Comparison of ENCODE assay signal across 35 cellular contexts in the genomic region with DNA sequence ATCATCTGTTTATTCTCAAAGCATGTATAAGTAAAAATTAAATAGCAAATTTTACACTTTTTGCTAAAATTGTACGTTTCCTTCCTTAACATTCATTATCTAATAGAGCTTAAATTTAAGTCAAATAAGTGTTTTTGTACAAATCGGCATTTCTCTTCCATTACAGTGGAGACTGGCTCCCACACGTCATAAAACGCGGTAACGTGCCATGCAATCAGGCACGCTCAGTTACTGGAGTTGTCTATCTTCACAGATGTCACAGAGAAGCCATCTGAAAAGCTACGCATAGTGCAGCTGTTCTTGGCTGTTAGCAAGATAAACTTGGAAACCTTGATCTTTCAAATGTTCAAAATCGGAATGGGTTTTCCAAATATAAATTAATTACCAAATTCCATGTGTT.
"Had no signal": no experiment of that assay in that cellular context is flagged by ENCODE, and none has a peak within 500 bp of the region (broad histone marks: within the 10 kb centered on the region; RNA-seq: fewer than 3 reads in every experiment).

No MANE protein-coding gene starts in this region.

- H3K36me3 ChIP-seq: brain microvascular endothelial cell had no signal

- H3K4me3 Mint-ChIP-seq: activated B cell treated with CpG ODN at 0.5 μM for 24 hours; activated CD4-positive, alpha-beta memory T cell treated with anti-CD3 and anti-CD28 coated beads, Interleukin-2, amount 10 ng/mL, durations not matched to agents 7 days and 5 days; activated CD8-positive, alpha-beta memory T cell treated with anti-CD3 and anti-CD28 coated beads, Interleukin-2, amount 10 ng/mL, durations not matched to agents 7 days and 5 days; activated naive CD4-positive, alpha-beta T cell treated with anti-CD3 and anti-CD28 coated beads, Interleukin-2, amount 10 ng/mL, durations not matched to agents 7 days and 5 days; activated naive CD8-positive, alpha-beta T cell; activated naive CD8-positive, alpha-beta T cell treated with anti-CD3 and anti-CD28 coated beads, Interleukin-2, amount 50 U/mL, for 24 hours had no signal

- H3K27ac Mint-ChIP-seq: activated B cell treated with CpG ODN at 0.5 μM for 24 hours; activated CD4-positive, alpha-beta memory T cell treated with anti-CD3 and anti-CD28 coated beads, Interleukin-2, amount 10 ng/mL, durations not matched to agents 7 days and 5 days; activated CD8-positive, alpha-beta memory T cell treated with anti-CD3 and anti-CD28 coated beads, Interleukin-2, amount 10 ng/mL, durations not matched to agents 7 days and 5 days; activated naive CD4-positive, alpha-beta T cell treated with anti-CD3 and anti-CD28 coated beads, Interleukin-2, amount 10 ng/mL, durations not matched to agents 7 days and 5 days; activated naive CD8-positive, alpha-beta T cell; activated naive CD8-positive, alpha-beta T cell treated with anti-CD3 and anti-CD28 coated beads, Interleukin-2, amount 50 U/mL, for 24 hours had no signal

- DNase-seq: activated B cell treated with CpG ODN at 0.5 μM for 24 hours; activated CD4-positive, alpha-beta memory T cell treated with anti-CD3 and anti-CD28 coated beads, Interleukin-2, amount 10 ng/mL, durations not matched to agents 7 days and 5 days; activated CD4-positive, alpha-beta T cell treated with anti-CD3 and anti-CD28 coated beads for 4 hours; activated CD4-positive, CD25-positive, alpha-beta regulatory T cell treated with anti-CD3 and anti-CD28 coated beads, Interleukin-2, amount 50 U/mL, for 72 hours; activated CD8-positive, alpha-beta memory T cell treated with anti-CD3 and anti-CD28 coated beads for 24 hours; activated CD8-positive, alpha-beta memory T cell treated with anti-CD3 and anti-CD28 coated beads, Interleukin-2, amount 10 ng/mL, durations not matched to agents 7 days and 5 days; activated CD8-positive, alpha-beta memory T cell treated with anti-CD3 and anti-CD28 coated beads, Interleukin-2, amount 50 U/mL, for 48 hours; activated effector memory CD4-positive, alpha-beta T cell treated with Interleukin-2 at 50 U/mL for 16 hours; activated naive CD4-positive, alpha-beta T cell treated with anti-CD3 and anti-CD28 coated beads, Interleukin-2, amount 10 ng/mL, durations not matched to agents 7 days and 5 days; activated naive CD8-positive, alpha-beta T cell treated with anti-CD3 and anti-CD28 coated beads, Interleukin-2, amount 50 U/mL, for 24 hours; activated T-cell treated with anti-CD3 and anti-CD28 coated beads, Interleukin-2, amount 50 U/mL, for 48 hours; amniotic stem cell; aorta; brain microvascular endothelial cell; central memory CD4-positive, alpha-beta T cell; Karpas-422; KBM-7; NCI-H1105 treated with DMSO at 0.1 percent for 48 hours; NCI-H1436; NCI-H1694; NCI-H1930; NCI-H2081 treated with DMSO at 0.1 percent for 48 hours; NCI-H226; NCI-H526; NCI-H748 treated with DMSO at 0.1 percent for 48 hours; NK-92 treated with Interleukin-12 subunit alpha and Interleukin-12 subunit beta, amount 100 ng/mL, for 24 hours; PC-9; SW 1271; T-helper 1 cell; T-helper 2 cell; T-helper 9 cell had no signal

- H2AFZ ChIP-seq: PC-9 had no signal

- H3K9me3 Mint-ChIP-seq: activated B cell treated with CpG ODN at 0.5 μM for 24 hours; activated CD4-positive, alpha-beta memory T cell treated with anti-CD3 and anti-CD28 coated beads, Interleukin-2, amount 10 ng/mL, durations not matched to agents 7 days and 5 days; activated naive CD4-positive, alpha-beta T cell treated with anti-CD3 and anti-CD28 coated beads, Interleukin-2, amount 10 ng/mL, durations not matched to agents 7 days and 5 days; activated naive CD8-positive, alpha-beta T cell treated with anti-CD3 and anti-CD28 coated beads, Interleukin-2, amount 50 U/mL, for 24 hours had no signal

- H3K27ac ChIP-seq: brain microvascular endothelial cell, PC-9, RWPE1, VCaP had no signal

- H3K4me2 ChIP-seq: PC-9 had no signal

- H3K4me1 Mint-ChIP-seq: activated CD4-positive, alpha-beta memory T cell treated with anti-CD3 and anti-CD28 coated beads, Interleukin-2, amount 10 ng/mL, durations not matched to agents 7 days and 5 days; activated CD8-positive, alpha-beta memory T cell treated with anti-CD3 and anti-CD28 coated beads, Interleukin-2, amount 10 ng/mL, durations not matched to agents 7 days and 5 days; activated naive CD4-positive, alpha-beta T cell treated with anti-CD3 and anti-CD28 coated beads, Interleukin-2, amount 10 ng/mL, durations not matched to agents 7 days and 5 days had no signal

- H3K27me3 Mint-ChIP-seq: activated B cell treated with CpG ODN at 0.5 μM for 24 hours; activated CD4-positive, alpha-beta memory T cell treated with anti-CD3 and anti-CD28 coated beads, Interleukin-2, amount 10 ng/mL, durations not matched to agents 7 days and 5 days; activated CD8-positive, alpha-beta memory T cell treated with anti-CD3 and anti-CD28 coated beads, Interleukin-2, amount 10 ng/mL, durations not matched to agents 7 days and 5 days; activated naive CD4-positive, alpha-beta T cell treated with anti-CD3 and anti-CD28 coated beads, Interleukin-2, amount 10 ng/mL, durations not matched to agents 7 days and 5 days; activated naive CD8-positive, alpha-beta T cell; activated naive CD8-positive, alpha-beta T cell treated with anti-CD3 and anti-CD28 coated beads, Interleukin-2, amount 50 U/mL, for 24 hours had no signal

- H3K27me3 ChIP-seq: brain microvascular endothelial cell had no signal

- H3K36me3 Mint-ChIP-seq: activated CD8-positive, alpha-beta memory T cell treated with anti-CD3 and anti-CD28 coated beads, Interleukin-2, amount 10 ng/mL, durations not matched to agents 7 days and 5 days; activated naive CD4-positive, alpha-beta T cell treated with anti-CD3 and anti-CD28 coated beads, Interleukin-2, amount 10 ng/mL, durations not matched to agents 7 days and 5 days had no signal

- ATAC-seq: activated CD8-positive, alpha-beta memory T cell treated with anti-CD3 and anti-CD28 coated beads, Interleukin-2, amount 10 ng/mL, durations not matched to agents 7 days and 5 days; activated naive CD8-positive, alpha-beta T cell treated with anti-CD3 and anti-CD28 coated beads, Interleukin-2, amount 50 U/mL, for 24 hours; Right ventricle myocardium inferior had no signal

- H3K4me3 ChIP-seq: PC-9 had no signal
